17 cellular contexts compared by ENCODE assay signal in genomic region chr9:20550326-20550725, GRCh38.
"Had no signal": no experiment of that assay in that cellular context is flagged by ENCODE, and none has a peak within 500 bp of the region (broad histone marks: within the 10 kb centered on the region; RNA-seq: fewer than 3 reads in every experiment).

No MANE protein-coding gene starts in this region.

- H3K36me3 Mint-ChIP-seq: immature natural killer cell, natural killer cell had no signal

- H3K27me3 Mint-ChIP-seq: activated CD4-positive, alpha-beta memory T cell treated with anti-CD3 and anti-CD28 coated beads, Interleukin-2, amount 10 ng/mL, durations not matched to agents 7 days and 5 days; central memory CD8-positive, alpha-beta T cell had no signal

- H3K4me3 Mint-ChIP-seq: activated CD4-positive, alpha-beta memory T cell treated with anti-CD3 and anti-CD28 coated beads, Interleukin-2, amount 10 ng/mL, durations not matched to agents 7 days and 5 days; activated naive CD4-positive, alpha-beta T cell treated with anti-CD3 and anti-CD28 coated beads for 36 hours; central memory CD8-positive, alpha-beta T cell; immature natural killer cell; natural killer cell had no signal

- ATAC-seq: natural killer cell; psoas muscle; sciatic nerve; stimulated activated naive CD8-positive, alpha-beta T cell treated with anti-CD3 and anti-CD28 coated beads, Interleukin-15, Interleukin-2, amounts not matched to agents 100 U/mL and 50 U/mL, for 24 hours had no signal

- H3K9me3 Mint-ChIP-seq: activated CD4-positive, alpha-beta memory T cell treated with anti-CD3 and anti-CD28 coated beads, Interleukin-2, amount 10 ng/mL, durations not matched to agents 7 days and 5 days; activated naive CD4-positive, alpha-beta T cell treated with anti-CD3 and anti-CD28 coated beads for 36 hours; central memory CD8-positive, alpha-beta T cell; immature natural killer cell; natural killer cell had no signal

- H3K27ac Mint-ChIP-seq: activated CD4-positive, alpha-beta memory T cell treated with anti-CD3 and anti-CD28 coated beads, Interleukin-2, amount 10 ng/mL, durations not matched to agents 7 days and 5 days; activated naive CD4-positive, alpha-beta T cell treated with anti-CD3 and anti-CD28 coated beads for 36 hours; immature natural killer cell; natural killer cell had no signal

- H3K9me3 ChIP-seq: adrenal gland, mucosa of descending colon, psoas muscle, suprapubic skin had no signal

- H3K27ac ChIP-seq: adrenal gland, psoas muscle, suprapubic skin had no signal

- H3K27me3 ChIP-seq: adrenal gland, suprapubic skin had no signal

- H3K4me3 ChIP-seq: adrenal gland, mucosa of descending colon, psoas muscle, suprapubic skin had no signal

- DNase-seq: activated CD4-positive, alpha-beta memory T cell treated with anti-CD3 and anti-CD28 coated beads, Interleukin-2, amount 10 ng/mL, durations not matched to agents 7 days and 5 days; activated naive CD4-positive, alpha-beta T cell treated with anti-CD3 and anti-CD28 coated beads for 36 hours; adrenal gland; effector memory CD4-positive, alpha-beta T cell; erythroblast; immature natural killer cell; mucosa of descending colon; natural killer cell; occipital lobe; psoas muscle; stimulated activated CD4-positive, alpha-beta T cell treated with anti-CD3 and anti-CD28 coated beads, Interleukin-12 subunit alpha, Interleukin-12 subunit beta, amount 100 ng/mL, for 4 hours; stimulated activated CD4-positive, alpha-beta T cell treated with anti-CD3 and anti-CD28 coated beads, Interleukin-2, amount 100 ng/mL, for 48 hours; stimulated activated naive CD8-positive, alpha-beta T cell treated with anti-CD3 and anti-CD28 coated beads, Interleukin-15, Interleukin-2, amounts not matched to agents 100 U/mL and 50 U/mL, for 24 hours; T-helper 9 cell had no signal

- H3K36me3 ChIP-seq: adrenal gland, suprapubic skin had no signal
